1 cellular context compared by ENCODE assay signal in the genomic region with DNA sequence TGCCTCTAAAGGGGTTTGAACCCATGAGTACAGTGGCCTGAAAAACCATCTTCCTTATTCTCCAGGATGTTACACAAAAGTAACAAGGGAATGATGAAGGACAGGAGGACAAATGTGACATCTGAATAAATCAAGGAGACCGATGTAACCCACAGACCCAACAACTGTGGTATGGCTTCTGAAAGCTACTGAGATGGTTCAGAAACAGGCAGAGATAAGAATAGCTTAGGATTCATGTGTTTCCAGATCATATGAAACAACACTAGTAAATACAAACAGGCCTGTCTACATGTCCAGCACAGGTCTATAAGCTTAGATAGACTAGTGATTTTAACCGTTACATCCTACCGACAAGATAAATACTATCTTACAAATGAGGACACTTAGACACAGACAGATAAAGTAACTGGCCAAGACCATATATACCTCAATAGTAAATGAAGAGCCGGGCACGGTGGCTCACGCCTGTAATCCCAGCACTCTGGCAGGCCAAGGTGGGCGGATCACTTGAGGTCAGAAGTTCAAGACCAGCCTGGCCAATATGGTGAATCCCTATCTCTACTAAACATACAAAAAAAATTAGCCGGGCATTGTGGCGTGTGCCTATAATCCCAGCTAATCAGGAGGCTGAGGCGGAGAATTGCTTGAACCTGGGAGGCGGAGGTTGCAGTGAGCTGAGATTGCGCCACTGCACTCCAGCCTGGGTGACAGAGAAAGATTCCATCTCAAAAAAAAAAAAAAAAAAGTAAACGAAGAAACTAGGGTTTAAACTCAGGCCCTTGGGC.
TF ChIP-seq lines count a peak whose summit lies in the region.

No MANE protein-coding gene starts in this region.

TF ChIP-seq in liver, 16 proteins besides CTCF, POLR2A, EP300 and RAD21 (continued from another document):
- TF ChIP-seq, protein P1, sequence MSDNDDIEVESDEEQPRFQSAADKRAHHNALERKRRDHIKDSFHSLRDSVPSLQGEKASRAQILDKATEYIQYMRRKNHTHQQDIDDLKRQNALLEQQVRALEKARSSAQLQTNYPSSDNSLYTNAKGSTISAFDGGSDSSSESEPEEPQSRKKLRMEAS (IDR thresholded peaks at IDR 0.05), result peak; percentile 19
- TF ChIP-seq TAF1 (conservative IDR thresholded peaks at IDR 0.05) (peak; percentile 15), FOXA2 (IDR thresholded peaks at IDR 0.05) (no peak), YY1 (IDR thresholded peaks at IDR 0.05) (peak; percentile 94), FOXA1 (IDR thresholded peaks at IDR 0.05) (no peak), GABPA (IDR thresholded peaks at IDR 0.05 in 1 of 2, conservative IDR thresholded peaks at IDR 0.05 in 1 of 2) (no peak), NR2F2 (IDR thresholded peaks at IDR 0.05) (peak; percentile 79), RXRA (IDR thresholded peaks at IDR 0.05) (peak; percentile 91 to 92), HNF4G (IDR thresholded peaks at IDR 0.05) (peak; percentile 30)
